Comparison of ENCODE assay signal across 21 cellular contexts in genomic region chrY:9226409-9226808, GRCh38.
"Had no signal": no experiment of that assay in that cellular context is flagged by ENCODE, and none has a peak within 500 bp of the region (broad histone marks: within the 10 kb centered on the region; RNA-seq: fewer than 3 reads in every experiment).

No MANE protein-coding gene starts in this region.

- H3K27ac ChIP-seq: coronary artery, dorsolateral prefrontal cortex, esophagus muscularis mucosa, foreskin keratinocyte, gastroesophageal sphincter, heart left ventricle, hepatocyte, left ventricle myocardium inferior, lower lobe of right lung had no signal

- DNase-seq: dermis blood vessel endothelial cell; dorsolateral prefrontal cortex; effector CD4-positive, alpha-beta T cell; effector memory CD4-positive, alpha-beta T cell; foreskin keratinocyte; heart left ventricle; hypothalamus; immature natural killer cell; islet precursor cell; kidney; kidney glomerular epithelial cell; left colon; left ventricle myocardium inferior; lower lobe of right lung; mesenchymal stem cell; mucosa of descending colon had no signal

- H3K79me2 ChIP-seq: hepatocyte had no signal

- H3K4me2 ChIP-seq: hepatocyte had no signal

- H3K27me3 ChIP-seq: esophagus muscularis mucosa, foreskin keratinocyte, gastroesophageal sphincter, heart left ventricle, hepatocyte had no signal

- ATAC-seq: foreskin keratinocyte, gastroesophageal sphincter, left colon, left lobe of liver, mucosa of descending colon had no signal

- H2AFZ ChIP-seq: hepatocyte had no signal

- H3K9me3 ChIP-seq: esophagus muscularis mucosa, gastroesophageal sphincter, heart left ventricle, left ventricle myocardium inferior, lower lobe of right lung, mucosa of descending colon had no signal

- H3K36me3 ChIP-seq: esophagus muscularis mucosa, gastroesophageal sphincter, heart left ventricle, left ventricle myocardium inferior, lower lobe of right lung had no signal

- H3K4me1 ChIP-seq: esophagus muscularis mucosa, foreskin keratinocyte, gastroesophageal sphincter, heart left ventricle, left ventricle myocardium inferior, lower lobe of right lung had no signal

- H3K4me3 ChIP-seq: coronary artery, dorsolateral prefrontal cortex, esophagus muscularis mucosa, gastroesophageal sphincter, heart left ventricle, hepatocyte, left ventricle myocardium inferior, lower lobe of right lung, mucosa of descending colon had no signal
